7 cellular contexts compared by ENCODE assay signal in the genomic region with DNA sequence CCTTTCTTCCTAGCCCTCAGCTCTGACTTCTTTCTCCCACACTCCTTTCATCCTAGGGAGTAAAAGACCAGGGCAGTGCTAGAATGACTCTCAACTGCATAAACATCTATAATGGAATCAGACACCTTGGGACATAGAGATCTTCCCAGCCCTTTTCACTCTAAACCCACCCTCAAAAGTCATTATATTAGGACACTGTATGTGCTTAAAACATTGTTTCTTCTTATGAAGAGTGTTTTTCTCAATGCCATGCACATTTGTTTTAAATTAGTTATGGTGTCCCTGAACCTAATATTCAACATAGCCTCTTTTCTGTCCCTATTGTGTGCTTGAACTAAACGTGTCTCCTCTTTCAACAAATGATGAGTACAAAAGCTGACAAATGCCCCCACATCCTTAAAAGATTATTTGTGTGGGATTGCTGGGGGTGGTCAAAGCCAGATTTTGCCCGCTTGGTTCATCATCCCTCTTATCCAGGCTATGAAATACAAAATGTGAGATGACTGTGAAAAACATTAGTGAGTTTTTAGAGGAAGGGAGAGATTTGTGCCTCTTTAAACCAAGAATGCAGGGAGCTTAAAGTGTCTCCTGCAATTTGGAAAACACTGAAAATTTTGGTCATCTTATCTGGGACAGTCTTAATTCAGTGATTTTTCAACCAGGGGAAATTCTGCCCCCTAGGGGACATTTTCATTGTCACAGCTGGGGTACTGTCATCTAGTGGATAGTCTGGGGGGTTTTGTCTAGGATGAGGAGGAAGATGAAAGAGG. TPM values are rescaled to one million over a fixed set of nuclear protein-coding genes. Genes with fewer than 3 reads are reported as not detected.
DNase-seq lines count a peak whose midpoint lies in the region; ATAC-seq and TF ChIP-seq lines count a peak whose summit lies in the region.

No MANE protein-coding gene starts in this region.

- H2BK5ac ChIP-seq in H9 (ENCODE audit: insufficient read length, low read length), result no peak overlapping the region

- H3K9ac ChIP-seq in H9 (ENCODE audit: extremely low read depth, insufficient read length, low read length), result no peak overlapping the region
- no peak overlapping the region for H3K9ac ChIP-seq in SK-N-SH

- ATAC-seq in foreskin keratinocyte (peak; percentile 72), HG03108 (IDR thresholded peaks at IDR 0.05; ENCODE audit: unreplicated experiment) (no peak)

- no peaks in the 10 kb centered on the region for H3K9me3 ChIP-seq in H9 (ENCODE audit: control insufficient read depth, low read depth, low read length)
- H3K9me3 ChIP-seq in SK-N-SH, result no peaks in the 10 kb centered on the region

- CTCF ChIA-PET in SK-N-SH (lab: Yijun Ruan, JAX), result interaction anchor here (1.4 to 4.8 kb wide), 2 partner anchors 12 to 322 kb away, joined by 3 to 41 read pairs; no protein-coding TSS in a partner anchor

- no peak overlapping the region for H3K4me3 Mint-ChIP-seq in H9

- no peak overlapping the region for H2BK20ac ChIP-seq in H9 (ENCODE audit: low read depth, low read length, poor library complexity, severe bottlenecking)

- DNase-seq in ELF-1 (ENCODE audit: low read depth, low spot score), result peak; percentile 27
- peak; percentile 42 for DNase-seq in H9
- peak; percentile 16 for DNase-seq in SK-N-SH
- no peak for DNase-seq in foreskin keratinocyte
- no peak for DNase-seq in NOMO-1 treated with DMSO at 0.1 percent for 48 hours (lab: John Stamatoyannopoulos, UW; ENCODE audit: unreplicated experiment)
- no peak for DNase-seq in T-helper 9 cell

- H3K4me2 ChIP-seq in H9 (ENCODE audit: insufficient read depth, insufficient read length, low read length) (no peak overlapping the region), SK-N-SH (no peak overlapping the region)

- H2BK12ac ChIP-seq in H9 (ENCODE audit: insufficient read length, low read depth, low read length), result no peak overlapping the region

- no peak overlapping the region for H3K4ac ChIP-seq in H9 (ENCODE audit: low read depth, low read length)

- H4K91ac ChIP-seq in H9 (ENCODE audit: insufficient read length, low read depth, low read length), result no peak overlapping the region

- no peak overlapping the region for H2BK15ac ChIP-seq in H9 (ENCODE audit: low read depth, low read length)

- no peak overlapping the region for H3T11ph ChIP-seq in H9 (ENCODE audit: low read length)

- H4K20me1 ChIP-seq in H9 (ENCODE audit: control insufficient read depth, insufficient read depth, insufficient read length) (no peaks in the 10 kb centered on the region), SK-N-SH (ENCODE audit: insufficient read depth) (no peaks in the 10 kb centered on the region)

- no CpG with 5 or more reads among the region's 2 CpGs for WGBS in H9 (ENCODE audit: extremely low coverage, insufficient read length, low lambda C conversion rate)
- WGBS in SK-N-SH (ENCODE audit: low lambda C conversion rate), result 23% methylated on average over 2 of the region's 2 CpGs

- no peaks in the 10 kb centered on the region for H3K27me3 Mint-ChIP-seq in H9 (ENCODE audit: low read depth)

- H3K36me3 ChIP-seq in SK-N-SH (replicated peaks in 1 of 2; ENCODE audit: control insufficient read depth in 1 of 2, insufficient read depth in 2 of 2, low read length in 1 of 2), result no peaks in the 10 kb centered on the region

- H3K27ac ChIP-seq in H9 (ENCODE audit: insufficient read length, low read depth, low read length), result no peak overlapping the region
- no peak overlapping the region for H3K27ac ChIP-seq in SK-N-SH (ENCODE audit: low read depth in 2 of 2, low read length in 1 of 2)
- H3K27ac ChIP-seq in foreskin keratinocyte, result no peak overlapping the region

- no peak overlapping the region for H3K18ac ChIP-seq in H9 (ENCODE audit: insufficient read length, low read depth, low read length)

- H3K9me2 ChIP-seq in SK-N-SH, result no peaks in the 10 kb centered on the region

- no peak overlapping the region for H4K5ac ChIP-seq in H9 (ENCODE audit: insufficient read length, low read depth, low read length)

- no peak for TF ChIP-seq RAD21 in SK-N-SH (IDR thresholded peaks at IDR 0.05; ENCODE audit: low read length)

- no peak overlapping the region for H3K14ac ChIP-seq in H9 (ENCODE audit: insufficient read depth, low read length)

- no peak overlapping the region for H3K4me3 ChIP-seq in SK-N-SH (ENCODE audit: low read depth in 2 of 2, low read length in 1 of 2)

- peaks cover 5 to 6% of the 10 kb centered on the region in 2 experiments; a peak in 2 of 4 replicates for H3K4me1 Mint-ChIP-seq in H9

- H4K8ac ChIP-seq in H9 (replicated peaks; ENCODE audit: insufficient read length, low read depth, low read length), result no peak overlapping the region

- no peak for TF ChIP-seq EP300 in SK-N-SH (IDR thresholded peaks at IDR 0.05; ENCODE audit: borderline replicate concordance in 1 of 2, low read depth in 1 of 2, low read length in 1 of 2)

- no peaks in the 10 kb centered on the region for H3K9me3 Mint-ChIP-seq in H9

- TF ChIP-seq CTCF in H9 (conservative IDR thresholded peaks at IDR 0.05), result peak; percentile 85
- TF ChIP-seq CTCF in SK-N-SH (IDR thresholded peaks at IDR 0.05), result peak; percentile 59
- peak; percentile 86 for TF ChIP-seq CTCF in foreskin keratinocyte (conservative IDR thresholded peaks at IDR 0.05)

- H3K36me3 Mint-ChIP-seq in H9 (ENCODE audit: insufficient read depth in 1 of 3, low read depth in 3 of 3), result no peaks in the 10 kb centered on the region

- H3K56ac ChIP-seq in H9 (ENCODE audit: insufficient read length, low read depth, low read length), result no peak overlapping the region

- H3K79me1 ChIP-seq in H9 (ENCODE audit: insufficient read depth, low read depth, low read length, poor library complexity, severe bottlenecking), result no peaks in the 10 kb centered on the region

- H3K23me2 ChIP-seq in H9 (ENCODE audit: insufficient read length, low read depth, low read length, poor library complexity, severe bottlenecking), result no peaks in the 10 kb centered on the region

- POLR2A ChIA-PET in SK-N-SH (lab: Yijun Ruan, JAX), result no interaction called here

- no peak overlapping the region for H3K23ac ChIP-seq in H9 (ENCODE audit: insufficient read length, low read depth, low read length)

- no peaks in the 10 kb centered on the region for H3F3A ChIP-seq in SK-N-SH (replicated peaks; ENCODE audit: insufficient read depth)

- H2AK5ac ChIP-seq in H9 (ENCODE audit: insufficient read length, low read length), result no peak overlapping the region

- H3K4me1 ChIP-seq in H9 (ENCODE audit: insufficient read depth, low read length) (peaks cover 2% of the 10 kb centered on the region; the same call in 1 of the 2 replicates), SK-N-SH (ENCODE audit: control insufficient read depth in 1 of 2, insufficient read depth in 2 of 2, low read depth in 1 of 2, low read length in 1 of 2) (peaks cover 0 to 3% of the 10 kb centered on the region in 2 experiments; a peak in 1 of 4 replicates), foreskin keratinocyte (no peaks in the 10 kb centered on the region)

- no peak overlapping the region for H3K27ac Mint-ChIP-seq in H9

- no peak overlapping the region for H2BK120ac ChIP-seq in H9 (ENCODE audit: low read depth, low read length, poor library complexity, severe bottlenecking)

- H3K79me2 ChIP-seq in H9 (ENCODE audit: insufficient read depth, low read length) (no peaks in the 10 kb centered on the region), SK-N-SH (ENCODE audit: insufficient read depth) (no peaks in the 10 kb centered on the region)

- H3K27me3 ChIP-seq in H9 (ENCODE audit: insufficient read depth, low read length) (no peaks in the 10 kb centered on the region), SK-N-SH (ENCODE audit: insufficient read depth) (peaks cover 20% of the 10 kb centered on the region; the same call in 1 of the 2 replicates), foreskin keratinocyte (no peaks in the 10 kb centered on the region)

- H2AFZ ChIP-seq in H9 (ENCODE audit: low read length) (no peak overlapping the region), SK-N-SH (ENCODE audit: low read depth) (no peak overlapping the region)

TF ChIP-seq in SK-N-SH, 30 proteins besides CTCF, POLR2A, EP300 and RAD21 (continues in another document):
- TF ChIP-seq JUND (IDR thresholded peaks at IDR 0.05) (no peak), EZH2phosphoT487 (IDR thresholded peaks at IDR 0.05; ENCODE audit: borderline replicate concordance, low read depth) (no peak), TCF12 (IDR thresholded peaks at IDR 0.05) (no peak), FOSL2 (IDR thresholded peaks at IDR 0.05; ENCODE audit: borderline replicate concordance, low read depth) (no peak), YY1 (IDR thresholded peaks at IDR 0.05; ENCODE audit: low read depth) (no peak), GABPA (IDR thresholded peaks at IDR 0.05; ENCODE audit: low read depth) (no peak)
- TF ChIP-seq, protein P1, sequence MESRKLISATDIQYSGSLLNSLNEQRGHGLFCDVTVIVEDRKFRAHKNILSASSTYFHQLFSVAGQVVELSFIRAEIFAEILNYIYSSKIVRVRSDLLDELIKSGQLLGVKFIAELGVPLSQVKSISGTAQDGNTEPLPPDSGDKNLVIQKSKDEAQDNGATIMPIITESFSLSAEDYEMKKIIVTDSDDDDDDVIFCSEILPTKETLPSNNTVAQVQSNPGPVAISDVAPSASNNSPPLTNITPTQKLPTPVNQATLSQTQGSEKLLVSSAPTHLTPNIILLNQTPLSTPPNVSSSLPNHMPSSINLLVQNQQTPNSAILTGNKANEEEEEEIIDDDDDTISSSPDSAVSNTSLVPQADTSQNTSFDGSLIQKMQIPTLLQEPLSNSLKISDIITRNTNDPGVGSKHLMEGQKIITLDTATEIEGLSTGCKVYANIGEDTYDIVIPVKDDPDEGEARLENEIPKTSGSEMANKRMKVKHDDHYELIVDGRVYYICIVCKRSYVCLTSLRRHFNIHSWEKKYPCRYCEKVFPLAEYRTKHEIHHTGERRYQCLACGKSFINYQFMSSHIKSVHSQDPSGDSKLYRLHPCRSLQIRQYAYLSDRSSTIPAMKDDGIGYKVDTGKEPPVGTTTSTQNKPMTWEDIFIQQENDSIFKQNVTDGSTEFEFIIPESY (IDR thresholded peaks at IDR 0.05; ENCODE audit: borderline replicate concordance, low read depth), result no peak
- TF ChIP-seq, protein P2, sequence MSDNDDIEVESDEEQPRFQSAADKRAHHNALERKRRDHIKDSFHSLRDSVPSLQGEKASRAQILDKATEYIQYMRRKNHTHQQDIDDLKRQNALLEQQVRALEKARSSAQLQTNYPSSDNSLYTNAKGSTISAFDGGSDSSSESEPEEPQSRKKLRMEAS (IDR thresholded peaks at IDR 0.05; ENCODE audit: low read depth), result no peak

RNA-seq across cellular contexts. Expression of a gene that starts 29.0 kb away (rescaled TPM):
- total RNA-seq in H9 (2021) (0.20 TPM in 1 of 2 replicates, not detected in the other), foreskin keratinocyte (282 and 314 TPM in 2 replicates)
- polyA plus RNA-seq in SK-N-SH (2012; rRNA removed) (not detected in 2 replicates), foreskin keratinocyte (157 and 172 TPM in 2 replicates)
- polyA plus RNA-seq in SK-N-SH (2012; cell fraction: cytosol; rRNA removed), result 0.01 TPM in 1 of 2 replicates, not detected in the other
- not detected in 2 replicates for polyA plus RNA-seq in SK-N-SH (2012; cell fraction: nucleus; rRNA removed)

RNA-seq across cellular contexts. Expression of a gene that starts 36.4 kb away (rescaled TPM):
- total RNA-seq in H9 (2021), result not detected in 2 replicates
- not detected in 2 replicates for polyA plus RNA-seq in SK-N-SH (2012; rRNA removed)
- not detected in 2 replicates for polyA plus RNA-seq in SK-N-SH (2012; cell fraction: cytosol; rRNA removed)
- not detected in 2 replicates for polyA plus RNA-seq in SK-N-SH (2012; cell fraction: nucleus; rRNA removed)
- total RNA-seq in foreskin keratinocyte, result 0.07 and 0.10 TPM in 2 replicates
- 0.03 TPM in 1 of 2 replicates, not detected in the other for polyA plus RNA-seq in foreskin keratinocyte

Comparison
In these comparisons a context has a peak if more than half of its experiments do, and no peak if none do; other contexts are left out.
1. DNase-seq: peak in ELF-1 (single experiment), H9 (single experiment) and SK-N-SH (single experiment); none in foreskin keratinocyte (0 of 2), NOMO-1 treated with DMSO at 0.1 percent for 48 hours (single experiment) and T-helper 9 cell (single experiment).
2. RNA of a gene that starts 29.0 kb away (total RNA-seq): 282 to 314 TPM in foreskin keratinocyte; 0.20 TPM in H9; every median in the first group is over 100 times any median in the second.
3. Peak in every context shown above with its lines, with median percentiles within 50 percentile points of each other: CTCF ChIP-seq.